8 cellular contexts compared by ENCODE assay signal in the genomic region with DNA sequence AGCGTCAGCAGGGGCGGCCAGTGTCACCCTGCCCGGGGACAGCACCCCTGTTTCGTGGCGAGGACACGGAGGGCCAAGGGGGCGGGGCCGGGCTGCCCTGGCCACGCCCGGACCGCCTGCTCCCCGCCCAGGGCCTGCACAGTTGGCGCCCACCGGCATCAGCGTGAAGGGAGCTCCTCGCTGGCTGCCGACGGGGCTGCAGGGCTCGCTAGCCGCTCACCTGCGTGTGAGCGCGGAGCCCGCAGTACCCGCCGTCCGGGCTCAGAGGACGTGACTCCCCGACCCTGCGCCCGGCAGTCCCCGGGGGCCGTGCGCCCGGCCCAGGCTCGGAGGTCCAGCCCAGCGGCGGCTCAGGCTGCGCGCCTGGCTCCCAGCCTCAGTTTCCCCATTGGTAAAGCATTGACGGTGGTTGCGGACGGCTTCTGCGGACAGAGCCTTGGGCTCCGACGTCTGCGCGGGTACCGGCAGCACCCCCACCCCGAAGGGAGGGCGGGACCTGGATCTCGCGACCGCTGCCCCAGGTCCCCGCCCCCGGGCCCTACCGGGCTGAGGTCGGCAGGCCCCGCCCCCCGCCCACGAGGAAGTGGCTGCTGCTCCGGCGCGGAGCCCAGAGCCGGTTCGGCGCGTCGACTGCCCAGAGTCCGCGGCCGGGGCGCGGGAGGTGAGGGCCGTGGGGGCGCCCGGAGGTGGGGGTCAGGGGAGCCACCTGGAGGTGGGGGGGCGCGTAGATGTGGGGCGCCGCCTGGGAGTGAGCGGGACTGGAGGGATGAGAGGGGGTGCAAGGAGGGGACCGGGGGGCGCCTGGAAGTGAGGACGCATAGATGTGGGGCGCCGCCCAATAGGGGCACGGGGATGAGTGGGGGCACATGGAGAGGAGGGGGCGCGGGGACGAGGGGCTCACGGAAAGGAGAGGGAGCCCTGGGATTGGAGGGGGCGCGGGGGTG. TPM values are rescaled to one million over a fixed set of nuclear protein-coding genes. Genes with fewer than 3 reads are reported as not detected.
DNase-seq lines count a peak whose midpoint lies in the region; ATAC-seq and TF ChIP-seq lines count a peak whose summit lies in the region.

TSS of gene ARPC1B (plus strand) at position 610 of the 944 bp plus-strand sequence. CDS start 10,985 bp downstream, outside the sequence.

- H3K4me3 ChIP-seq in lower leg skin (ENCODE audit: low read depth, poor library complexity, severe bottlenecking): peak within 1 kb of the TSS; percentile 69

- peak within 1 kb of the TSS; percentile 82 for H3K4me3 Mint-ChIP-seq in activated CD4-positive, alpha-beta T cell treated with anti-CD3 and anti-CD28 coated beads, Interleukin-2, amount 10 ng/mL, durations not matched to agents 24 days and 14 days

- peaks cover 32% of the 10 kb centered on the region for H3K4me1 Mint-ChIP-seq in activated CD4-positive, alpha-beta T cell treated with anti-CD3 and anti-CD28 coated beads, Interleukin-2, amount 10 ng/mL, durations not matched to agents 24 days and 14 days

- H3K36me3 Mint-ChIP-seq in activated CD4-positive, alpha-beta T cell treated with anti-CD3 and anti-CD28 coated beads, Interleukin-2, amount 10 ng/mL, durations not matched to agents 24 days and 14 days (ENCODE audit: low read depth): peaks cover 20% of the 10 kb centered on the region

- no peak for TF ChIP-seq CTCF in lower leg skin (IDR thresholded peaks at IDR 0.05)

- DNase-seq in A172 (ENCODE audit: low spot score) (peak; percentile 69), NCI-H226 (peak; percentile 77), dermis microvascular lymphatic vessel endothelial cell (ENCODE audit: low read depth in 2 of 2) (peak in 1 of 2 donors; percentile 77), lower leg skin (ENCODE audit: low spot score in 2 of 2) (peak; percentile 57 to 95)
- DNase-seq in activated CD4-positive, alpha-beta T cell treated with anti-CD3 and anti-CD28 coated beads, Interleukin-2, amount 10 ng/mL, durations not matched to agents 24 days and 14 days: peak; percentile 94
- peak; percentile 78 to 85 (median 79) for DNase-seq in stimulated activated CD4-positive, alpha-beta T cell treated with anti-CD3 and anti-CD28 coated beads, TNF-alpha, amount 100 ng/mL, for 4 hours (ENCODE audit: low read depth in 3 of 3)

- intact Hi-C loops in activated CD4-positive, alpha-beta T cell treated with anti-CD3 and anti-CD28 coated beads, Interleukin-2, amount 10 ng/mL, durations not matched to agents 24 days and 14 days (cut with micrococcal nuclease): loop anchor here (2.0 to 5.0 kb wide), 3 partner anchors 18 to 98 kb away; partner anchors contain the start of genes BUD31, PDAP1 and ZNF789
- intact Hi-C loops in lower leg skin (cut with DNase I; ENCODE audit: low total_unique reads): no loop called here

- H3K9me3 Mint-ChIP-seq in activated CD4-positive, alpha-beta T cell treated with anti-CD3 and anti-CD28 coated beads, Interleukin-2, amount 10 ng/mL, durations not matched to agents 24 days and 14 days: no peaks in the 10 kb centered on the region

- WGBS in lower leg skin, 2 donors: 7 to 9% methylated on average over 51 to 52 of the region's 94 CpGs

- peak within 1 kb of the TSS; percentile 84 for H3K27ac Mint-ChIP-seq in activated CD4-positive, alpha-beta T cell treated with anti-CD3 and anti-CD28 coated beads, Interleukin-2, amount 10 ng/mL, durations not matched to agents 24 days and 14 days

- peak; percentile 66 for ATAC-seq in GM18498 (IDR thresholded peaks at IDR 0.05; ENCODE audit: unreplicated experiment)
- peak; percentile 50 for ATAC-seq in HG02884 (IDR thresholded peaks at IDR 0.05; ENCODE audit: unreplicated experiment)

- no peaks in the 10 kb centered on the region for H3K27me3 Mint-ChIP-seq in activated CD4-positive, alpha-beta T cell treated with anti-CD3 and anti-CD28 coated beads, Interleukin-2, amount 10 ng/mL, durations not matched to agents 24 days and 14 days

- TF ChIP-seq POLR2A in lower leg skin (IDR thresholded peaks at IDR 0.05): no peak

RNA-seq across cellular contexts. Expression of gene ARPC1B, which starts in this region (rescaled TPM):
- total RNA-seq in A172 (2014; rRNA removed; shearing (Covaris generic)): 549 and 731 TPM in 2 replicates
- total RNA-seq in activated CD4-positive, alpha-beta T cell treated with anti-CD3 and anti-CD28 coated beads, Interleukin-2, amount 10 ng/mL, durations not matched to agents 24 days and 14 days: 248 and 250 TPM in 2 replicates
- total RNA-seq in dermis microvascular lymphatic vessel endothelial cell (477 and 516 TPM in 2 replicates), lower leg skin (10 to 100 TPM; 51.4 to 83.1 (median 54.3) TPM)
